Comparison of ENCODE assay signal across 8 cellular contexts in genomic region chr5:50445281-50445949, GRCh38. TPM values are rescaled to one million over a fixed set of nuclear protein-coding genes. Genes with fewer than 3 reads are reported as not detected.
DNase-seq lines count a peak whose midpoint lies in the region; ATAC-seq and TF ChIP-seq lines count a peak whose summit lies in the region.

No MANE protein-coding gene starts in this region.

- TF ChIP-seq CTCF in OCI-LY1 (IDR thresholded peaks at IDR 0.05; ENCODE audit: low read length) (no peak), left ventricle myocardium inferior (IDR thresholded peaks at IDR 0.05; ENCODE audit: borderline replicate concordance) (no peak)

- peaks cover 6% of the 10 kb centered on the region for H3K9me3 Mint-ChIP-seq in activated T-cell treated with anti-CD3 and anti-CD28 coated beads, Interleukin-2, amount 50 U/mL, for 24 hours
- peaks cover 0 to 3% of the 10 kb centered on the region in 2 donors for H3K9me3 Mint-ChIP-seq in stimulated activated naive B cell treated with anti-CD40 and anti-IgM and Interleukin-4, amounts not matched to agents 10 μg/mL and 1 μg/mL and 100 μg/mL, for 72 hours

- peak overlapping the region; percentile 70 for H3K4me2 ChIP-seq in OCI-LY1 (ENCODE audit: low read length)

- H4K20me1 ChIP-seq in OCI-LY1 (ENCODE audit: insufficient read depth, low read length), result no peaks in the 10 kb centered on the region

- peaks cover 4% of the 10 kb centered on the region; the same call in 1 of the 2 replicates for H3K79me2 ChIP-seq in OCI-LY1 (ENCODE audit: insufficient read depth, low read length)

- H3K27me3 Mint-ChIP-seq in activated T-cell treated with anti-CD3 and anti-CD28 coated beads, Interleukin-2, amount 50 U/mL, for 24 hours, result no peaks in the 10 kb centered on the region
- H3K27me3 Mint-ChIP-seq in stimulated activated naive B cell treated with anti-CD40 and anti-IgM and Interleukin-4, amounts not matched to agents 10 μg/mL and 1 μg/mL and 100 μg/mL, for 72 hours, result no peaks in the 10 kb centered on the region

- no peak overlapping the region for H2AFZ ChIP-seq in OCI-LY1 (ENCODE audit: low read length)

- peak overlapping the region; percentile 61 for H3K4me3 Mint-ChIP-seq in activated T-cell treated with anti-CD3 and anti-CD28 coated beads, Interleukin-2, amount 50 U/mL, for 24 hours
- peak overlapping the region; percentile 80 to 86 for H3K4me3 Mint-ChIP-seq in stimulated activated naive B cell treated with anti-CD40 and anti-IgM and Interleukin-4, amounts not matched to agents 10 μg/mL and 1 μg/mL and 100 μg/mL, for 72 hours

- H3K4me1 ChIP-seq in OCI-LY1 (ENCODE audit: insufficient read depth, low read length, severe bottlenecking) (peaks cover 51% of the 10 kb centered on the region), left ventricle myocardium inferior (peaks cover 11% of the 10 kb centered on the region)

- H3K4me3 ChIP-seq in OCI-LY1 (ENCODE audit: low read depth, low read length, poor library complexity, severe bottlenecking) (peak overlapping the region; percentile 37), left ventricle myocardium inferior (no peak overlapping the region)

- peaks cover 68% of the 10 kb centered on the region for H3K4me1 Mint-ChIP-seq in activated T-cell treated with anti-CD3 and anti-CD28 coated beads, Interleukin-2, amount 50 U/mL, for 24 hours (ENCODE audit: low read depth)
- H3K4me1 Mint-ChIP-seq in stimulated activated naive B cell treated with anti-CD40 and anti-IgM and Interleukin-4, amounts not matched to agents 10 μg/mL and 1 μg/mL and 100 μg/mL, for 72 hours, result peaks cover 28 to 67% of the 10 kb centered on the region in 2 donors

- no peaks in the 10 kb centered on the region for H3F3A ChIP-seq in OCI-LY1 (ENCODE audit: insufficient read depth, low read length)

- H3K27me3 ChIP-seq in OCI-LY1 (ENCODE audit: insufficient read depth, low read length), result no peaks in the 10 kb centered on the region
- peaks cover 13% of the 10 kb centered on the region for H3K27me3 ChIP-seq in left ventricle myocardium inferior (ENCODE audit: low read depth)

- peak overlapping the region; percentile 74 for H3K27ac Mint-ChIP-seq in activated T-cell treated with anti-CD3 and anti-CD28 coated beads, Interleukin-2, amount 50 U/mL, for 24 hours
- peak overlapping the region; percentile 96 for H3K27ac Mint-ChIP-seq in stimulated activated naive B cell treated with anti-CD40 and anti-IgM and Interleukin-4, amounts not matched to agents 10 μg/mL and 1 μg/mL and 100 μg/mL, for 72 hours

- H3K9ac ChIP-seq in OCI-LY1 (ENCODE audit: low read length), result peak overlapping the region; percentile 38; the same call in 1 of the 2 replicates

- H3K36me3 Mint-ChIP-seq in activated T-cell treated with anti-CD3 and anti-CD28 coated beads, Interleukin-2, amount 50 U/mL, for 24 hours (ENCODE audit: low read depth), result peaks cover 1% of the 10 kb centered on the region
- H3K36me3 Mint-ChIP-seq in stimulated activated naive B cell treated with anti-CD40 and anti-IgM and Interleukin-4, amounts not matched to agents 10 μg/mL and 1 μg/mL and 100 μg/mL, for 72 hours, result no peaks in the 10 kb centered on the region

- ATAC-seq in HG02938 (IDR thresholded peaks at IDR 0.05; ENCODE audit: unreplicated experiment), result peak; percentile 71
- ATAC-seq in stimulated activated naive B cell treated with anti-CD40 and anti-IgM and Interleukin-4, amounts not matched to agents 10 μg/mL and 1 μg/mL and 100 μg/mL, for 72 hours (replicated peaks), result peak; percentile 61 to 63

- H3K9me3 ChIP-seq in OCI-LY1 (ENCODE audit: low read length), result no peaks in the 10 kb centered on the region
- H3K9me3 ChIP-seq in left ventricle myocardium inferior (replicated peaks), result peaks cover 4% of the 10 kb centered on the region

- intact Hi-C loops in left ventricle myocardium inferior (cut with micrococcal nuclease), result no loop called here

- DNase-seq in activated T-cell treated with anti-CD3 and anti-CD28 coated beads, Interleukin-2, amount 50 U/mL, for 24 hours, result no peak
- no peak for DNase-seq in activated T-cell treated with anti-CD3 and anti-CD28 coated beads, Interleukin-2, amount 50 U/mL, for 48 hours
- peak; percentile 38 for DNase-seq in stimulated activated naive B cell treated with anti-CD40 and anti-IgM and Interleukin-4, amounts not matched to agents 10 μg/mL and 1 μg/mL and 100 μg/mL, for 72 hours
- DNase-seq in left ventricle myocardium inferior, result no peak
- no peak for DNase-seq in NCI-H774 (lab: John Stamatoyannopoulos, UW)
- DNase-seq in DMS153 treated with DMSO at 0.1 percent for 48 hours (lab: John Stamatoyannopoulos, UW; ENCODE audit: unreplicated experiment), result no peak

- peak overlapping the region; percentile 90 for H3K27ac ChIP-seq in OCI-LY1 (ENCODE audit: low read depth, low read length, poor library complexity, severe bottlenecking)
- H3K27ac ChIP-seq in left ventricle myocardium inferior (replicated peaks), result no peak overlapping the region

- no peaks in the 10 kb centered on the region for H3K9me2 ChIP-seq in OCI-LY1 (ENCODE audit: low read depth, low read length)

- H3K36me3 ChIP-seq in OCI-LY1 (ENCODE audit: insufficient read depth, low read length) (0 out of 2 replicates have a peak, but pooled peaks cover 3% of the 10 kb centered on the region), left ventricle myocardium inferior (no peaks in the 10 kb centered on the region)

RNA-seq across cellular contexts. Expression of gene EMB, which starts 4.3 kb away (rescaled TPM):
- total RNA-seq in left ventricle myocardium inferior, result 16.6 TPM
